19 cellular contexts compared by ENCODE assay signal in the genomic region with DNA sequence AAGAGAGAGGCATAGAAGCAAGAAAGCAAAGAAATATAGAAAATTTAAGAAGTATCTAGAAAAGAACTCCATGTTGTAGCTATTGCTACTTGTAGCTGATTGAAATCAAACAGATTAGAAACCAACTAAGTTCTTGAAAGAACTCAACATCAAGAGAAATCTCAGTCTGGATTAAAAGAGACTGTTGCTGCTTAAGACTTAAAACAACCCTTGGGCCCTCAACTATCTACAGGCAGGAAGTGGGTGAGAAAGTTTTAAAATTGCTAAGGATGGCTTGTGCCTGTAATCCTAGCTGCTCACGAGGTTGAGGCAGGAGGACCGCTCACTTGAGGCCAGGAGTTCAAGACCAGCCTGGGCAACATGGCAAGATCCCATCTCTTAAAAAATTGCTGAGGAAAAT. TPM values are rescaled to one million over a fixed set of nuclear protein-coding genes. Genes with fewer than 3 reads are reported as not detected.
DNase-seq lines count a peak whose midpoint lies in the region; ATAC-seq and TF ChIP-seq lines count a peak whose summit lies in the region.
"Had no signal": no experiment of that assay in that cellular context is flagged by ENCODE, and none has a peak within 500 bp of the region (broad histone marks: within the 10 kb centered on the region; RNA-seq: fewer than 3 reads in every experiment).

No MANE protein-coding gene starts in this region.

- BruUV-seq in OCI-LY7 (replicated peaks; lab: Mats Ljungman, UMichigan): no TSS peak

- POLR2A ChIA-PET in activated CD4-positive, alpha-beta T cell treated with anti-CD3 and anti-CD28 coated beads, Interleukin-2, amount 10 ng/mL, durations not matched to agents 7 days and 5 days (lab: Charles Lee): no interaction called here
- POLR2A ChIA-PET in CD4-positive, alpha-beta T cell (lab: Charles Lee): interaction anchor here (0.6 kb wide), 1 partner anchor 39 kb away, joined by 3 read pairs; a partner anchor contains a TSS
- POLR2A ChIA-PET in T-cell (lab: Charles Lee) (interaction anchor here in 1 of 2 donors (0.6 kb wide), 1 partner anchor 65 kb away, joined by 3 read pairs; no protein-coding TSS in a partner anchor), OCI-LY7 (lab: Charles Lee) (no interaction called here)
- POLR2A ChIA-PET in naive thymus-derived CD8-positive, alpha-beta T cell (lab: Charles Lee): no interaction called here

- peaks cover 19% of the 10 kb centered on the region for H3K27me3 Mint-ChIP-seq in activated CD4-positive, alpha-beta T cell treated with anti-CD3 and anti-CD28 coated beads, Interleukin-2, amount 10 ng/mL, durations not matched to agents 24 days and 14 days
- no peaks in the 10 kb centered on the region for H3K27me3 Mint-ChIP-seq in activated CD4-positive, alpha-beta T cell treated with anti-CD3 and anti-CD28 coated beads, Interleukin-2, amount 10 ng/mL, durations not matched to agents 7 days and 5 days
- no peaks in the 10 kb centered on the region for H3K27me3 Mint-ChIP-seq in CD4-positive, alpha-beta T cell
- H3K27me3 Mint-ChIP-seq in T-cell: peaks cover 0 to 4% of the 10 kb centered on the region in 2 donors
- H3K27me3 Mint-ChIP-seq in naive thymus-derived CD8-positive, alpha-beta T cell: peaks cover 0 to 2% (median 0%) of the 10 kb centered on the region in 5 donors

- no peaks in the 10 kb centered on the region for H3K36me3 ChIP-seq in OCI-LY7 (ENCODE audit: insufficient read depth, low read length)
- H3K36me3 ChIP-seq: BLaER1 had no signal

- H3K4me3 Mint-ChIP-seq in activated CD4-positive, alpha-beta T cell treated with anti-CD3 and anti-CD28 coated beads, Interleukin-2, amount 10 ng/mL, durations not matched to agents 24 days and 14 days: no peak overlapping the region
- no peak overlapping the region for H3K4me3 Mint-ChIP-seq in activated CD4-positive, alpha-beta T cell treated with anti-CD3 and anti-CD28 coated beads, Interleukin-2, amount 10 ng/mL, durations not matched to agents 7 days and 5 days
- no peak overlapping the region for H3K4me3 Mint-ChIP-seq in CD4-positive, alpha-beta T cell
- no peak overlapping the region for H3K4me3 Mint-ChIP-seq in T-cell
- no peak overlapping the region for H3K4me3 Mint-ChIP-seq in naive thymus-derived CD8-positive, alpha-beta T cell
- H3K4me3 Mint-ChIP-seq: B cell; CD4-positive, CD25-positive, alpha-beta regulatory T cell had no signal

- H3K27me3 ChIP-seq in CD4-positive, alpha-beta T cell (ENCODE audit: control insufficient read depth, insufficient read depth, low read length): no peaks in the 10 kb centered on the region
- H3K27me3 ChIP-seq: BLaER1 had no signal

- peak; percentile 47 for DNase-seq in activated CD4-positive, alpha-beta T cell treated with anti-CD3 and anti-CD28 coated beads, Interleukin-2, amount 10 ng/mL, durations not matched to agents 24 days and 14 days
- no peak for DNase-seq in activated CD4-positive, alpha-beta T cell treated with anti-CD3 and anti-CD28 coated beads, Interleukin-2, amount 10 ng/mL, durations not matched to agents 7 days and 5 days
- DNase-seq in CD4-positive, alpha-beta T cell: no peak
- no peak for DNase-seq in T-cell
- DNase-seq in naive thymus-derived CD8-positive, alpha-beta T cell: peak in 2 of 10 donors; percentile 23 to 24
- no peak for DNase-seq in OCI-LY7 (ENCODE audit: low spot score)
- no peak for DNase-seq in HCEC 1CT
- DNase-seq: Calu3, COR-L47, DMS53, DMS79 treated with DMSO at 0.1 percent for 48 hours, GM23248, H7 had no signal

- CTCF ChIA-PET in activated CD4-positive, alpha-beta T cell treated with anti-CD3 and anti-CD28 coated beads, Interleukin-2, amount 10 ng/mL, durations not matched to agents 7 days and 5 days (lab: Charles Lee): interaction anchor here (0.9 kb wide), 1 partner anchor 17 kb away, joined by 3 read pairs; no protein-coding TSS in a partner anchor
- CTCF ChIA-PET in CD4-positive, alpha-beta T cell (lab: Charles Lee): no interaction called here
- CTCF ChIA-PET in T-cell (lab: Charles Lee): no interaction called here
- CTCF ChIA-PET in OCI-LY7 (lab: Charles Lee; ENCODE audit: unreplicated experiment): no interaction called here

- no peaks in the 10 kb centered on the region for H3K4me1 Mint-ChIP-seq in activated CD4-positive, alpha-beta T cell treated with anti-CD3 and anti-CD28 coated beads, Interleukin-2, amount 10 ng/mL, durations not matched to agents 24 days and 14 days
- no peaks in the 10 kb centered on the region for H3K4me1 Mint-ChIP-seq in activated CD4-positive, alpha-beta T cell treated with anti-CD3 and anti-CD28 coated beads, Interleukin-2, amount 10 ng/mL, durations not matched to agents 7 days and 5 days
- peaks cover 12% of the 10 kb centered on the region for H3K4me1 Mint-ChIP-seq in CD4-positive, alpha-beta T cell (ENCODE audit: low read depth)
- H3K4me1 Mint-ChIP-seq in T-cell: peaks cover 9 to 23% (median 10%) of the 10 kb centered on the region in 3 donors
- peaks cover 4 to 20% (median 11%) of the 10 kb centered on the region in 4 donors for H3K4me1 Mint-ChIP-seq in naive thymus-derived CD8-positive, alpha-beta T cell
- H3K4me1 Mint-ChIP-seq: B cell had no signal

- H4K20me1 ChIP-seq in OCI-LY7 (ENCODE audit: insufficient read depth, low read length): no peaks in the 10 kb centered on the region
- H4K20me1 ChIP-seq: BLaER1 had no signal

- H3K4me1 ChIP-seq in OCI-LY7 (ENCODE audit: insufficient read depth, low read length, poor library complexity, severe bottlenecking): no peaks in the 10 kb centered on the region
- H3K4me1 ChIP-seq: BLaER1 had no signal

- no peak overlapping the region for H2AFZ ChIP-seq in OCI-LY7 (ENCODE audit: low read length)

- H3K27ac Mint-ChIP-seq in activated CD4-positive, alpha-beta T cell treated with anti-CD3 and anti-CD28 coated beads, Interleukin-2, amount 10 ng/mL, durations not matched to agents 24 days and 14 days: no peak overlapping the region
- H3K27ac Mint-ChIP-seq in activated CD4-positive, alpha-beta T cell treated with anti-CD3 and anti-CD28 coated beads, Interleukin-2, amount 10 ng/mL, durations not matched to agents 7 days and 5 days: no peak overlapping the region
- H3K27ac Mint-ChIP-seq in CD4-positive, alpha-beta T cell: peak overlapping the region; percentile 30
- H3K27ac Mint-ChIP-seq in T-cell: peak overlapping the region; percentile 13 to 16
- peak overlapping the region in 7 of 10 donors; percentile 4 to 70 (median 66) for H3K27ac Mint-ChIP-seq in naive thymus-derived CD8-positive, alpha-beta T cell
- H3K27ac Mint-ChIP-seq: B cell; CD4-positive, CD25-positive, alpha-beta regulatory T cell had no signal

- no peak overlapping the region for H3K4me3 ChIP-seq in OCI-LY7 (ENCODE audit: low read depth, low read length, poor library complexity, severe bottlenecking)
- H3K4me3 ChIP-seq: BLaER1 had no signal

- no peaks in the 10 kb centered on the region for H3K9me2 ChIP-seq in OCI-LY7 (ENCODE audit: insufficient read depth, low read length)

- H3K9me3 Mint-ChIP-seq in activated CD4-positive, alpha-beta T cell treated with anti-CD3 and anti-CD28 coated beads, Interleukin-2, amount 10 ng/mL, durations not matched to agents 24 days and 14 days: peaks cover 10% of the 10 kb centered on the region
- peaks cover 4% of the 10 kb centered on the region for H3K9me3 Mint-ChIP-seq in activated CD4-positive, alpha-beta T cell treated with anti-CD3 and anti-CD28 coated beads, Interleukin-2, amount 10 ng/mL, durations not matched to agents 7 days and 5 days
- H3K9me3 Mint-ChIP-seq in CD4-positive, alpha-beta T cell: no peaks in the 10 kb centered on the region
- H3K9me3 Mint-ChIP-seq in T-cell: peaks cover 0 to 8% (median 4%) of the 10 kb centered on the region in 3 donors
- H3K9me3 Mint-ChIP-seq in naive thymus-derived CD8-positive, alpha-beta T cell: peaks cover 0 to 9% (median 3%) of the 10 kb centered on the region in 9 donors

- no peak overlapping the region for H3K4me2 ChIP-seq in OCI-LY7 (ENCODE audit: low read length)
- H3K4me2 ChIP-seq: BLaER1 had no signal

- H3K9me3 ChIP-seq in CD4-positive, alpha-beta T cell (ENCODE audit: control insufficient read depth, low read length): no peaks in the 10 kb centered on the region
- H3K9me3 ChIP-seq in OCI-LY7 (ENCODE audit: low read length): no peaks in the 10 kb centered on the region
- H3K9me3 ChIP-seq: BLaER1 had no signal

- no peak overlapping the region for H3K27ac ChIP-seq in CD4-positive, alpha-beta T cell (ENCODE audit: low read depth, low read length)
- no peak overlapping the region for H3K27ac ChIP-seq in OCI-LY7 (ENCODE audit: low read depth, low read length, poor library complexity, severe bottlenecking)
- H3K27ac ChIP-seq: 22Rv1, BLaER1, C4-2B had no signal

- no peaks in the 10 kb centered on the region for H3K79me2 ChIP-seq in OCI-LY7 (ENCODE audit: insufficient read depth, low read depth, low read length)

- intact Hi-C loops in activated CD4-positive, alpha-beta T cell treated with anti-CD3 and anti-CD28 coated beads, Interleukin-2, amount 10 ng/mL, durations not matched to agents 24 days and 14 days (cut with micrococcal nuclease): no loop called here
- intact Hi-C loops in CD4-positive, alpha-beta T cell (cut with DNase I, micrococcal nuclease): no loop called here
- intact Hi-C loops in OCI-LY7 (cut with micrococcal nuclease; ENCODE audit: unreplicated experiment): no loop called here

- TF ChIP-seq CTCF in CD4-positive, alpha-beta T cell (IDR thresholded peaks at IDR 0.05): no peak
- TF ChIP-seq CTCF in OCI-LY7 (conservative IDR thresholded peaks at IDR 0.05; ENCODE audit: low read length): no peak

- no peaks in the 10 kb centered on the region for H3K36me3 Mint-ChIP-seq in activated CD4-positive, alpha-beta T cell treated with anti-CD3 and anti-CD28 coated beads, Interleukin-2, amount 10 ng/mL, durations not matched to agents 24 days and 14 days (ENCODE audit: low read depth)
- H3K36me3 Mint-ChIP-seq in activated CD4-positive, alpha-beta T cell treated with anti-CD3 and anti-CD28 coated beads, Interleukin-2, amount 10 ng/mL, durations not matched to agents 7 days and 5 days (ENCODE audit: low read depth): no peaks in the 10 kb centered on the region
- no peaks in the 10 kb centered on the region for H3K36me3 Mint-ChIP-seq in CD4-positive, alpha-beta T cell (ENCODE audit: low read depth)
- H3K36me3 Mint-ChIP-seq in T-cell: peaks cover 17% of the 10 kb centered on the region
- H3K36me3 Mint-ChIP-seq in naive thymus-derived CD8-positive, alpha-beta T cell: peaks cover 8 to 16% (median 16%) of the 10 kb centered on the region in 3 donors
- H3K36me3 Mint-ChIP-seq: CD4-positive, CD25-positive, alpha-beta regulatory T cell had no signal

- ATAC-seq in CD4-positive, alpha-beta T cell (ENCODE audit: poor library complexity): no peak
- peak in 3 of 4 experiments; percentile 12 to 57 (median 38) for ATAC-seq in T-cell (replicated peaks in 1 of 4)
- ATAC-seq in naive thymus-derived CD8-positive, alpha-beta T cell: peak in 1 of 2 donors; percentile 57
- ATAC-seq: HCT116 had no signal

RNA-seq across cellular contexts. Expression of a gene that starts 39.3 kb away (rescaled TPM):
- total RNA-seq in activated CD4-positive, alpha-beta T cell treated with anti-CD3 and anti-CD28 coated beads, Interleukin-2, amount 10 ng/mL, durations not matched to agents 24 days and 14 days: 4.7 and 7.3 TPM in 2 replicates
- 1 to 10 TPM; 4.2 TPM for total RNA-seq in activated CD4-positive, alpha-beta T cell treated with anti-CD3 and anti-CD28 coated beads, Interleukin-2, amount 10 ng/mL, durations not matched to agents 7 days and 5 days
- 10 to 100 TPM; 11.3 to 12.0 TPM for total RNA-seq in CD4-positive, alpha-beta T cell
- 1 to 10 TPM; 8.2 to 9.3 (median 8.9) TPM for total RNA-seq in T-cell
- total RNA-seq in naive thymus-derived CD8-positive, alpha-beta T cell: 10 to 100 TPM; 11.5 to 11.9 TPM
- 1 to 10 TPM; 6.1 to 8.3 (median 6.4) TPM for polyA plus RNA-seq in naive thymus-derived CD8-positive, alpha-beta T cell
- 13.3 and 18.3 TPM in 2 replicates for total RNA-seq in OCI-LY7 (2014; rRNA removed; shearing (Covaris generic))
- 9.3 and 12.2 TPM in 2 replicates for total RNA-seq in OCI-LY7 (2022)

Comparison
In these comparisons a context has a peak if more than half of its experiments do, and no peak if none do; other contexts are left out.
1. H3K27ac Mint-ChIP-seq: peak in CD4-positive, alpha-beta T cell (single experiment), T-cell (2 of 2) and naive thymus-derived CD8-positive, alpha-beta T cell (7 of 10); none in activated CD4-positive, alpha-beta T cell treated with anti-CD3 and anti-CD28 coated beads, Interleukin-2, amount 10 ng/mL, durations not matched to agents 24 days and 14 days (single experiment) and activated CD4-positive, alpha-beta T cell treated with anti-CD3 and anti-CD28 coated beads, Interleukin-2, amount 10 ng/mL, durations not matched to agents 7 days and 5 days (single experiment).